ENCODE assay signal across 9 cellular contexts in genomic region chr14:35855886-35856481, GRCh38.
DNase-seq lines count a peak whose midpoint lies in the region; ATAC-seq and TF ChIP-seq lines count a peak whose summit lies in the region.
"Had no signal": no experiment of that assay in that cellular context is flagged by ENCODE, and none has a peak within 500 bp of the region (broad histone marks: within the 10 kb centered on the region; RNA-seq: fewer than 3 reads in every experiment).

No MANE protein-coding gene starts in this region.

- ATAC-seq in GM18505 (IDR thresholded peaks at IDR 0.05; ENCODE audit: unreplicated experiment) (peak; percentile 98), GM21526 (IDR thresholded peaks at IDR 0.05; ENCODE audit: low FRiP score, unreplicated experiment) (peak; percentile 97), HG03469 (IDR thresholded peaks at IDR 0.05; ENCODE audit: unreplicated experiment) (peak; percentile 95)

- no peak overlapping the region for H3K4me3 ChIP-seq in astrocyte of the cerebellum (ENCODE audit: low read depth, low read length)

- DNase-seq in astrocyte of the cerebellum (ENCODE audit: low read depth) (peak; percentile 20), medulla oblongata (ENCODE audit: extremely low spot score) (no peak), DMS53 treated with DMSO at 0.1 percent for 48 hours (lab: John Stamatoyannopoulos, UW; ENCODE audit: unreplicated experiment) (no peak)
- no peak for DNase-seq in NK-92 treated with Interleukin-12 subunit alpha and Interleukin-12 subunit beta, amount 100 ng/mL, for 24 hours (lab: John Stamatoyannopoulos, UW)
- DNase-seq in activated CD4-positive, CD25-positive, alpha-beta regulatory T cell treated with anti-CD3 and anti-CD28 coated beads, Interleukin-2, amount 50 U/mL, for 72 hours = no peak
- DNase-seq: amniotic stem cell had no signal

- in situ Hi-C loops in astrocyte of the cerebellum (cut with HindIII; ENCODE audit: low sequenced_read_pairs) = no loop called here

- TF ChIP-seq CTCF in astrocyte of the cerebellum (IDR thresholded peaks at IDR 0.05; ENCODE audit: low read depth, low read length, missing control alignments) = no peak

- TF ChIP-seq POLR2A in GM18505 (IDR thresholded peaks at IDR 0.05; ENCODE audit: borderline replicate concordance, extremely low read depth, insufficient read depth, insufficient read length) = no peak
